ENCODE assay signal across 20 cellular contexts in the genomic region with DNA sequence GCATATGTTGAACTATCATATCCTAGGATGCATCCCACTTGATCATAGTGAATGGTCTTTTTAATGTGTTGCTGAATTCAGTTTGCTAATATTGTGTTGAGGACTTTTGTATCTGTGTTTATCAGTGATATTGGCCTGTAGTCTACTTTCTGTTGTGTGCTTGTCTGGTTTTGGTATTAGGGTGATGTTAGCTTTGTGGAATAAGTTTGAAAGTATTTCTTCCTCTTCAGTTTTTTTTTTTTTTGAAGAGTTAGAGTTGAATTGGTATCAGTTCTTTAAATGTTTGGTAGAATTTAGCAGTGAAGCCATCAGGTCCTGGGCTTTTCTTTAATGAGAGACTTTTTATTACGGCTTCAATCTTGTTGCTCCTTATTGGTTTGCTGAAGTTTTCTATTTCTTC.
"Had no signal": no experiment of that assay in that cellular context is flagged by ENCODE, and none has a peak within 500 bp of the region (broad histone marks: within the 10 kb centered on the region; RNA-seq: fewer than 3 reads in every experiment).

No MANE protein-coding gene starts in this region.

- H3K9me3 ChIP-seq: breast epithelium, prostate gland, testis had no signal

- H3K27me3 Mint-ChIP-seq: activated CD4-positive, alpha-beta T cell treated with anti-CD3 and anti-CD28 coated beads for 36 hours; effector memory CD8-positive, alpha-beta T cell had no signal

- H3K27me3 ChIP-seq: ascending aorta, breast epithelium, stomach, testis, upper lobe of left lung had no signal

- DNase-seq: activated CD4-positive, alpha-beta memory T cell treated with anti-CD3 and anti-CD28 coated beads, Interleukin-2, amount 10 ng/mL, durations not matched to agents 7 days and 5 days; activated CD4-positive, alpha-beta T cell treated with anti-CD3 and anti-CD28 coated beads for 36 hours; activated gamma-delta T cell treated with Interleukin-2 at 50 U/mL for 16 hours; activated T-cell treated with anti-CD3 and anti-CD28 coated beads, Interleukin-2, amount 50 U/mL, for 72 hours; dermis blood vessel endothelial cell; effector memory CD8-positive, alpha-beta T cell; foreskin melanocyte; right cardiac atrium; stimulated activated CD4-positive, alpha-beta T cell treated with anti-CD3 and anti-CD28 coated beads, Interleukin-4, amount 100 ng/mL, for 4 hours; stimulated activated CD8-positive, alpha-beta memory T cell treated with anti-CD3 and anti-CD28 coated beads, Interleukin-4, amount 100 ng/mL, for 48 hours; stomach; T1000; testis; upper lobe of left lung had no signal

- H3K27ac ChIP-seq: ascending aorta, breast epithelium, prostate gland, stomach, testis, upper lobe of left lung, VCaP had no signal

- ATAC-seq: activated CD4-positive, alpha-beta T cell treated with anti-CD3 and anti-CD28 coated beads for 36 hours; activated T-cell treated with anti-CD3 and anti-CD28 coated beads, Interleukin-2, amount 50 U/mL, for 72 hours; effector memory CD8-positive, alpha-beta T cell; right cardiac atrium had no signal

- H3K27ac Mint-ChIP-seq: activated CD4-positive, alpha-beta memory T cell treated with anti-CD3 and anti-CD28 coated beads, Interleukin-2, amount 10 ng/mL, durations not matched to agents 7 days and 5 days; activated CD4-positive, alpha-beta T cell treated with anti-CD3 and anti-CD28 coated beads for 36 hours; activated T-cell treated with anti-CD3 and anti-CD28 coated beads, Interleukin-2, amount 50 U/mL, for 72 hours had no signal

- H3K9me3 Mint-ChIP-seq: effector memory CD8-positive, alpha-beta T cell had no signal

- H3K4me1 ChIP-seq: ascending aorta, breast epithelium, prostate gland, stomach, testis, upper lobe of left lung had no signal

- H3K4me3 Mint-ChIP-seq: activated CD4-positive, alpha-beta memory T cell treated with anti-CD3 and anti-CD28 coated beads, Interleukin-2, amount 10 ng/mL, durations not matched to agents 7 days and 5 days; activated CD4-positive, alpha-beta T cell treated with anti-CD3 and anti-CD28 coated beads for 36 hours; activated T-cell treated with anti-CD3 and anti-CD28 coated beads, Interleukin-2, amount 50 U/mL, for 72 hours; neural crest cell had no signal

- H3K4me3 ChIP-seq: ascending aorta, breast epithelium, prostate gland, skin epidermis, stomach, testis, upper lobe of left lung had no signal

- H3K36me3 ChIP-seq: ascending aorta, breast epithelium, prostate gland, stomach, upper lobe of left lung had no signal
